Comparison of ENCODE assay signal across 8 cellular contexts in the genomic region with DNA sequence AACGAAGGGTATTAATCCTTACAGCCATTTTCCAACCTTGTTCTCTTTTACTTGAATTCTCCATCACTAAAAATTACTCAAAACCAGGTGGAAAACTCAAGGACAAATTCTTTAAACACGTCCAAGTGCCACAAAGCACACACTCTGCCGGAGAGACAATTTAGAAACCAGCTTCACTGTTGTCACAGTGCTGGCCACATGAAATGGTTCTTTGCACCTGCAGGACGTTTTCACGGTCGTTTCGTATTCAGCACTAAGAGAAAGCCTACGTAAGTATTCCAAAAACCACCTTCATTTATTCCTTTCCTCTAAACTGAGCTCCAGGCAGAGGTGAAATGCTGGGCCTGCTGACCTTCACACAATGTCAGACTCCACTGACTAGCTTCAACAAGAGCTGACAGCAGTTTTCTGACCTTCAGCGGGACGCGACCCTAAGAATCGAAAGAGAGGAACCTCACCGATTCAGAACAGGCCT. TPM values are rescaled to one million over a fixed set of nuclear protein-coding genes. Genes with fewer than 3 reads are reported as not detected.
DNase-seq lines count a peak whose midpoint lies in the region; ATAC-seq, FAIRE-seq and TF ChIP-seq lines count a peak whose summit lies in the region.

No MANE protein-coding gene starts in this region.

- peak; percentile 9 for FAIRE-seq in GM18507 (lab: Jason Lieb, UNC)

- H3K9ac ChIP-seq in OCI-LY1 (ENCODE audit: low read length) (peak overlapping the region; percentile 98), muscle layer of colon (ENCODE audit: low read length) (peak overlapping the region; percentile 100)

- no peaks in the 10 kb centered on the region for H3F3A ChIP-seq in OCI-LY1 (ENCODE audit: insufficient read depth, low read length)

- peak overlapping the region; percentile 92 for H3K4me2 ChIP-seq in OCI-LY1 (ENCODE audit: low read length)

- no peak for TF ChIP-seq CTCF in OCI-LY1 (IDR thresholded peaks at IDR 0.05; ENCODE audit: low read length)
- TF ChIP-seq CTCF in GM13976 (IDR thresholded peaks at IDR 0.05; ENCODE audit: borderline replicate concordance, control extremely low read depth, extremely low read depth, insufficient read depth, missing control alignments): no peak

- H3K27me3 ChIP-seq in OCI-LY1 (ENCODE audit: insufficient read depth, low read length): no peaks in the 10 kb centered on the region
- H3K27me3 ChIP-seq in ectodermal cell (ENCODE audit: control insufficient read depth, insufficient read depth, low read length, poor library complexity, severe bottlenecking): no peaks in the 10 kb centered on the region
- H3K27me3 ChIP-seq in muscle layer of colon (ENCODE audit: control insufficient read depth in 1 of 2, insufficient read depth in 2 of 2, low read length in 2 of 2): no peaks in the 10 kb centered on the region

- no peak for DNase-seq in GM18507 (ENCODE audit: extremely low spot score, insufficient read length, low read depth)
- DNase-seq in stimulated activated naive CD4-positive, alpha-beta T cell treated with Interleukin-2 at 50 U/mL for 16 hours (lab: John Stamatoyannopoulos, UW): no peak
- DNase-seq in NCI-H187 treated with DMSO at 0.1 percent for 48 hours (lab: John Stamatoyannopoulos, UW): no peak
- no peak for DNase-seq in GM13976 (ENCODE audit: low spot score)

- peaks cover 2% of the 10 kb centered on the region; the same call in 1 of the 2 replicates for H4K20me1 ChIP-seq in OCI-LY1 (ENCODE audit: insufficient read depth, low read length)

- peaks cover 53% of the 10 kb centered on the region for H3K79me2 ChIP-seq in OCI-LY1 (ENCODE audit: insufficient read depth, low read length)

- H3K9me2 ChIP-seq in OCI-LY1 (ENCODE audit: low read depth, low read length): no peaks in the 10 kb centered on the region

- ATAC-seq in HG02588 (IDR thresholded peaks at IDR 0.05; ENCODE audit: unreplicated experiment): peak; percentile 37

- WGBS in ectodermal cell, 2 experiments: 1% methylated on average over 13 of the region's 13 CpGs

- H3K9me3 ChIP-seq in OCI-LY1 (ENCODE audit: low read length) (no peaks in the 10 kb centered on the region), ectodermal cell (ENCODE audit: control insufficient read depth, low read length) (no peaks in the 10 kb centered on the region), muscle layer of colon (ENCODE audit: low read length) (no peaks in the 10 kb centered on the region)

- H3K4me3 ChIP-seq in OCI-LY1 (ENCODE audit: low read depth, low read length, poor library complexity, severe bottlenecking) (peak overlapping the region; percentile 99), ectodermal cell (ENCODE audit: insufficient read depth, low read depth, low read length) (peak overlapping the region; percentile 97), muscle layer of colon (ENCODE audit: low read depth in 1 of 2, low read length in 2 of 2) (peak overlapping the region; percentile 93 to 95)

- H3K27ac ChIP-seq in OCI-LY1 (ENCODE audit: low read depth, low read length, poor library complexity, severe bottlenecking): peak overlapping the region; percentile 86
- peak overlapping the region; percentile 82 for H3K27ac ChIP-seq in ectodermal cell (ENCODE audit: insufficient read depth, low read depth, low read length, poor library complexity, severe bottlenecking)
- peak overlapping the region; percentile 87 for H3K27ac ChIP-seq in muscle layer of colon (ENCODE audit: low read depth, low read length)

- peaks cover 42% of the 10 kb centered on the region for H3K36me3 ChIP-seq in OCI-LY1 (ENCODE audit: insufficient read depth, low read length)
- H3K36me3 ChIP-seq in ectodermal cell (ENCODE audit: control insufficient read depth, insufficient read depth, low read length): peaks cover 12% of the 10 kb centered on the region
- no peaks in the 10 kb centered on the region for H3K36me3 ChIP-seq in muscle layer of colon (ENCODE audit: insufficient read depth, low read length)

- peaks cover 30% of the 10 kb centered on the region for H3K4me1 ChIP-seq in OCI-LY1 (ENCODE audit: insufficient read depth, low read length, severe bottlenecking)
- peaks cover 5% of the 10 kb centered on the region for H3K4me1 ChIP-seq in ectodermal cell (ENCODE audit: control insufficient read depth, insufficient read depth, low read length)
- peaks cover 27% of the 10 kb centered on the region for H3K4me1 ChIP-seq in muscle layer of colon (ENCODE audit: insufficient read depth, low read length)

- no peak overlapping the region for H2AFZ ChIP-seq in OCI-LY1 (ENCODE audit: low read length)

- in situ Hi-C loops in GM13976 (cut with MboI; ENCODE audit: low sequenced_read_pairs, unreplicated experiment): no loop called here

RNA-seq across cellular contexts. Expression of a gene that starts 0.7 kb away (rescaled TPM):
- polyA plus RNA-seq in ectodermal cell (2013, experiment 1 of 4): 766 TPM
- polyA plus RNA-seq in ectodermal cell (2013, experiment 2 of 4): 748 TPM
- 645 TPM for polyA plus RNA-seq in ectodermal cell (2013, experiment 3 of 4)
- 711 TPM for polyA plus RNA-seq in ectodermal cell (2013, experiment 4 of 4)

RNA-seq across cellular contexts. Expression of a gene that starts 6.8 kb away (rescaled TPM):
- 127 TPM for polyA plus RNA-seq in ectodermal cell (2013, experiment 1 of 4)
- 107 TPM for polyA plus RNA-seq in ectodermal cell (2013, experiment 2 of 4)
- 116 TPM for polyA plus RNA-seq in ectodermal cell (2013, experiment 3 of 4)
- polyA plus RNA-seq in ectodermal cell (2013, experiment 4 of 4): 128 TPM

RNA-seq across cellular contexts. Expression of a gene that starts 25.4 kb away (rescaled TPM):
- polyA plus RNA-seq in ectodermal cell (2013, experiment 1 of 4): 5.9 TPM
- polyA plus RNA-seq in ectodermal cell (2013, experiment 2 of 4): 5.5 TPM
- polyA plus RNA-seq in ectodermal cell (2013, experiment 3 of 4): 5.9 TPM
- 5.9 TPM for polyA plus RNA-seq in ectodermal cell (2013, experiment 4 of 4)
